15 cellular contexts compared by ENCODE assay signal in genomic region chr13:24307211-24308067, GRCh38. TPM values are rescaled to one million over a fixed set of nuclear protein-coding genes. Genes with fewer than 3 reads are reported as not detected.
A peak's percentile ranks its signal among the peaks of the same experiment; 100 is the strongest.
DNase-seq lines count a peak whose midpoint lies in the region; ATAC-seq and TF ChIP-seq lines count a peak whose summit lies in the region.
"Had no signal": no experiment of that assay in that cellular context is flagged by ENCODE, and none has a peak within 500 bp of the region (broad histone marks: within the 10 kb centered on the region; RNA-seq: fewer than 3 reads in every experiment).

No MANE protein-coding gene starts in this region.

- DNase-seq in Calu3 (peak; percentile 10), HT-29 (ENCODE audit: low spot score) (peak; percentile 91), astrocyte of the hippocampus (ENCODE audit: low read depth, low spot score) (peak; percentile 14), NCI-H1417 treated with DMSO at 0.1 percent for 48 hours (lab: John Stamatoyannopoulos, UW) (no peak), head of caudate nucleus (no peak)
- DNase-seq in naive thymus-derived CD8-positive, alpha-beta T cell = peak in 1 of 10 donors; percentile 2
- DNase-seq: activated T-cell treated with anti-CD3 and anti-CD28 coated beads for 4 hours; NCI-H1930; stimulated activated CD4-positive, alpha-beta T cell treated with anti-CD3 and anti-CD28 coated beads, Interleukin-2, amount 100 ng/mL, for 48 hours had no signal

- H3K27me3 Mint-ChIP-seq in Calu3 (ENCODE audit: unreplicated experiment) = no peaks in the 10 kb centered on the region
- H3K27me3 Mint-ChIP-seq in naive thymus-derived CD8-positive, alpha-beta T cell = no peaks in the 10 kb centered on the region

- CTCF ChIA-PET in Calu3 (lab: Charles Lee) = interaction anchor here (0.8 kb wide), 1 partner anchor 298 kb away, joined by 3 read pairs; no protein-coding TSS in a partner anchor

- H3K36me3 Mint-ChIP-seq in Calu3 (ENCODE audit: insufficient read depth, unreplicated experiment) = peaks cover 4% of the 10 kb centered on the region
- H3K36me3 Mint-ChIP-seq in naive thymus-derived CD8-positive, alpha-beta T cell = peaks cover 0 to 43% (median 15%) of the 10 kb centered on the region in 3 donors

- ATAC-seq in naive thymus-derived CD8-positive, alpha-beta T cell = no peak
- ATAC-seq in HG02759 (IDR thresholded peaks at IDR 0.05; ENCODE audit: unreplicated experiment) (no peak), HG03442 (IDR thresholded peaks at IDR 0.05; ENCODE audit: unreplicated experiment) (no peak)

- POLR2A ChIA-PET in naive thymus-derived CD8-positive, alpha-beta T cell (lab: Charles Lee) = interaction anchor here (0.5 to 1.1 kb wide), 3 partner anchors 11 to 35 kb away, joined by 3 to 5 read pairs (median 3); no protein-coding TSS in a partner anchor

- intact Hi-C loops in Calu3 (cut with micrococcal nuclease; ENCODE audit: unreplicated experiment) = no loop called here
- intact Hi-C loops in head of caudate nucleus (cut with DNase I) = no loop called here

- no TSS peak for BruUV-seq in Calu3 (replicated peaks; lab: Mats Ljungman, UMichigan)

- no peaks in the 10 kb centered on the region for H3K9me3 Mint-ChIP-seq in Calu3 (ENCODE audit: low read depth, unreplicated experiment)
- H3K9me3 Mint-ChIP-seq in naive thymus-derived CD8-positive, alpha-beta T cell = no peaks in the 10 kb centered on the region

- no peaks in the 10 kb centered on the region for H3K4me1 Mint-ChIP-seq in Calu3 (ENCODE audit: low read depth, unreplicated experiment)
- peaks cover 0 to 10% (median 4%) of the 10 kb centered on the region in 4 donors for H3K4me1 Mint-ChIP-seq in naive thymus-derived CD8-positive, alpha-beta T cell

- no peak for TF ChIP-seq CTCF in Calu3 (IDR thresholded peaks at IDR 0.05; ENCODE audit: unreplicated experiment)

- no peak overlapping the region for H3K27ac Mint-ChIP-seq in Calu3 (ENCODE audit: unreplicated experiment)
- H3K27ac Mint-ChIP-seq in naive thymus-derived CD8-positive, alpha-beta T cell = peak overlapping the region in 7 of 10 donors; percentile 5 to 57 (median 37)

- H3K4me3 Mint-ChIP-seq in Calu3 (ENCODE audit: low read depth, unreplicated experiment) = no peak overlapping the region
- no peak overlapping the region for H3K4me3 Mint-ChIP-seq in naive thymus-derived CD8-positive, alpha-beta T cell

RNA-seq across cellular contexts. Expression of gene C1QTNF9, which starts 1.9 kb away (rescaled TPM):
- total RNA-seq in Calu3 (2022) = not detected in 2 replicates
- 0.61 TPM in 1 of 2 replicates, not detected in the other for total RNA-seq in HT-29 (2014; rRNA removed; shearing (Covaris generic))
- total RNA-seq in naive thymus-derived CD8-positive, alpha-beta T cell = under 1 TPM; 0.26 to 0.33 TPM
- not detected for polyA plus RNA-seq in naive thymus-derived CD8-positive, alpha-beta T cell
- total RNA-seq: dermis microvascular lymphatic vessel endothelial cell, GM23248, mononuclear cell, OCI-LY7 had no signal

Comparison
In these comparisons a context has a peak if more than half of its experiments do, and no peak if none do; other contexts are left out.
1. DNase-seq: peak in Calu3 (single experiment), HT-29 (single experiment) and astrocyte of the hippocampus (single experiment); none in NCI-H1417 treated with DMSO at 0.1 percent for 48 hours (single experiment) and head of caudate nucleus (0 of 42).